In the genomic region with DNA sequence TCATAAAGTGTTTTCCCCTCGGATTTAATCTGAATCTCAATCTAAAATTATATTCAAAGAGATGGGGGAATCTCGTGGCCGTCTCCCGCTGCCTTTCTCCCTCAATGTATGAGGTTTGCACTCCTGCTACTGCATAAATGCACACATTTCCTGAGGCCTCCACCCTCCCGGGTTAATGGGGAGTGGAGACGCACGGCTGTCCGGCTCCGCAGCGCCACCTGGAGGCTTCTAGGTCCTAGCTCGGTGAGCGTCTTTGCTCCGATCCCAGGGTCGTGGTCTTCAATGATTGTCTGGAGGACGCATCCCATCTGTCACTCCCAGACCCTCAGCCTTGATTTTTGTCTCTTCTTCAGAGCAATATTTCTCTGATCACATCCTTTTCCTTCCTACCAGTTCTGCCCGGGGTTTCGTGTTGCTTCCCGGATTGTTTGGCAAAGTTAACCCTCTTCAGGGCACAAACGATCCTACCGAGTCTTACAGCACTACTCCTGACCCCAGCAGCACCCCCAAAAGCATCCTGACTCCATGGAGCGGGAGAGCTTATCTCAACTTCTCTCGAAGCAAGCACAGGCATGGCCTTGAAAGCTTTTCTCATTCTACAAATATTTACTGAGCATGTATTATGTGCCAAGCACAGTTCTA, we compare ENCODE assay signal across 8 cellular contexts. TPM values are rescaled to one million over a fixed set of nuclear protein-coding genes. Genes with fewer than 3 reads are reported as not detected.
DNase-seq lines count a peak whose midpoint lies in the region; ATAC-seq and TF ChIP-seq lines count a peak whose summit lies in the region.

LMO1 (minus strand) TSS at position 110 of the 642 bp plus-strand sequence. CDS start 516 bp downstream, outside the sequence.

- H4K20me1 ChIP-seq in DND-41 (ENCODE audit: insufficient read depth, low read length), result no peaks in the 10 kb centered on the region; the same call in 1 of the 2 replicates

- no peaks in the 10 kb centered on the region for H3K36me3 ChIP-seq in DND-41 (ENCODE audit: insufficient read depth, low read length)
- H3K36me3 ChIP-seq in HEK293 (ENCODE audit: control insufficient read depth in 2 of 2, insufficient read depth in 1 of 2, low read length in 2 of 2), result no peaks in the 10 kb centered on the region
- no peaks in the 10 kb centered on the region for H3K36me3 ChIP-seq in vagina

- no peak within 1 kb of the TSS for H3K9ac ChIP-seq in DND-41 (ENCODE audit: low read depth, low read length)

- CTCF ChIA-PET in HEK293 (lab: Yijun Ruan, JAX), result interaction anchor here (0.5 to 4.5 kb wide), 45 partner anchors 8 to 1181 kb away, joined by 3 to 75 read pairs (median 4); no protein-coding TSS in a partner anchor

- no peaks in the 10 kb centered on the region for H3K79me2 ChIP-seq in DND-41 (ENCODE audit: insufficient read depth, low read length)

- TF ChIP-seq CTCF in DND-41 (IDR thresholded peaks at IDR 0.05; ENCODE audit: borderline replicate concordance, extremely low read depth, low read length, poor library complexity, severe bottlenecking) (peak; percentile 88), HEK293 (tag by site-specific recombination; IDR thresholded peaks at IDR 0.05) (peak; percentile 67), vagina (IDR thresholded peaks at IDR 0.05) (peak; percentile 49 to 92 (median 75))

- no peak for TF ChIP-seq POLR2A in vagina (IDR thresholded peaks at IDR 0.05)

- no peak within 1 kb of the TSS for H2AFZ ChIP-seq in DND-41 (ENCODE audit: low read depth, low read length)

- peak; percentile 93 for ATAC-seq in DND-41 (ENCODE audit: insufficient read depth, low read depth)

- H3K27me3 ChIP-seq in DND-41 (ENCODE audit: insufficient read depth, low read length, poor library complexity), result peaks cover 10% of the 10 kb centered on the region
- H3K27me3 ChIP-seq in vagina, result no peaks in the 10 kb centered on the region

- POLR2A ChIA-PET in HEK293 (lab: Yijun Ruan, JAX), result interaction anchor here (1.2 to 1.7 kb wide), 3 partner anchors 24 to 35 kb away, joined by 3 to 10 read pairs (median 3); no protein-coding TSS in a partner anchor

- intact Hi-C loops in vagina (cut with DNase I), result no loop called here

- DNase-seq in DND-41 (peak; percentile 71), NCI-H128 (lab: John Stamatoyannopoulos, UW; ENCODE audit: unreplicated experiment) (peak; percentile 62), T-helper 1 cell (peak; percentile 22 to 63 (median 44)), amygdala (lab: John Stamatoyannopoulos, UW) (peak in 44 of 56 donors; percentile 19 to 86 (median 56)), hepatic stellate cell (ENCODE audit: low spot score) (peak; percentile 93), renal cortical epithelial cell (ENCODE audit: low read depth) (peak; percentile 45), vagina (ENCODE audit: extremely low spot score in 2 of 2) (no peak)

- H3K4me2 ChIP-seq in DND-41 (ENCODE audit: insufficient read depth, low read length), result no peak within 1 kb of the TSS

- H3K9me3 ChIP-seq in DND-41 (ENCODE audit: insufficient read depth, low read length, severe bottlenecking) (no peaks in the 10 kb centered on the region), HEK293 (ENCODE audit: control insufficient read depth, insufficient read depth, low read depth, low read length) (no peaks in the 10 kb centered on the region), vagina (no peaks in the 10 kb centered on the region)

- no peak within 1 kb of the TSS for H3K4me3 ChIP-seq in DND-41 (ENCODE audit: low read depth in 1 of 2, low read length in 2 of 2)
- peak within 1 kb of the TSS; percentile 44 for H3K4me3 ChIP-seq in HEK293 (ENCODE audit: low read depth, low read length)
- peak within 1 kb of the TSS; percentile 38 to 64 for H3K4me3 ChIP-seq in vagina

- no peak within 1 kb of the TSS for H3K27ac ChIP-seq in DND-41 (ENCODE audit: low read length)
- H3K27ac ChIP-seq in HEK293 (ENCODE audit: extremely low read depth, low read depth, low read length), result no peak within 1 kb of the TSS; the same call in 1 of the 2 replicates
- no peak within 1 kb of the TSS for H3K27ac ChIP-seq in vagina

- H3K4me1 ChIP-seq in DND-41 (ENCODE audit: insufficient read depth, low read length) (no peaks in the 10 kb centered on the region), HEK293 (ENCODE audit: control insufficient read depth, insufficient read depth, low read length) (no peaks in the 10 kb centered on the region), vagina (peaks cover 20% of the 10 kb centered on the region)

TF ChIP-seq in HEK293, 187 proteins besides CTCF, POLR2A, EP300 and RAD21 (continues in another document):
- TF ChIP-seq ZNF529 (tag by site-specific recombination; IDR thresholded peaks at IDR 0.05; ENCODE audit: insufficient replicate concordance) (no peak), ZNF658 (tag by site-specific recombination; IDR thresholded peaks at IDR 0.05) (no peak), ZBTB17 (tag by site-specific recombination; IDR thresholded peaks at IDR 0.05) (peak; percentile 81), ZNF335 (tag by site-specific recombination; conservative IDR thresholded peaks at IDR 0.05) (0 out of 2 replicates have a peak, but pooled peaks have one; percentile 1), OVOL3 (tag by site-specific recombination; IDR thresholded peaks at IDR 0.05) (no peak), ZNF645 (tag by site-specific recombination; IDR thresholded peaks at IDR 0.05) (no peak), ZNF202 (tag by site-specific recombination; IDR thresholded peaks at IDR 0.05; ENCODE audit: borderline replicate concordance) (no peak), ZSCAN30 (tag by site-specific recombination; IDR thresholded peaks at IDR 0.05) (no peak), ZNF404 (tag by site-specific recombination; IDR thresholded peaks at IDR 0.05) (no peak), KLF17 (tag by site-specific recombination; IDR thresholded peaks at IDR 0.05) (no peak), ZBTB20 (tag by site-specific recombination; IDR thresholded peaks at IDR 0.05) (peak; percentile 42; the same call in 1 of the 2 replicates), ZBTB44 (tag by site-specific recombination; IDR thresholded peaks at IDR 0.05) (peak; percentile 76), YY1 (tag by site-specific recombination; IDR thresholded peaks at IDR 0.05) (no peak), ELK4 (IDR thresholded peaks at IDR 0.05; ENCODE audit: borderline replicate concordance, low read depth, low read length) (no peak), ZNF654 (tag by site-specific recombination; IDR thresholded peaks at IDR 0.05; ENCODE audit: low read depth) (peak; percentile 48), ZNF664 (tag by site-specific recombination; IDR thresholded peaks at IDR 0.05) (peak; percentile 82), KLF10 (tag by site-specific recombination; IDR thresholded peaks at IDR 0.05) (no peak), ZNF548 (tag by site-specific recombination; IDR thresholded peaks at IDR 0.05) (no peak), ZNF560 (tag by site-specific recombination; IDR thresholded peaks at IDR 0.05; ENCODE audit: borderline replicate concordance) (no peak), ZNF660 (tag by site-specific recombination; IDR thresholded peaks at IDR 0.05) (0 out of 2 replicates have a peak, but pooled peaks have one; percentile 15), ZFP69B (tag by site-specific recombination; IDR thresholded peaks at IDR 0.05) (no peak), ZNF223 (tag by site-specific recombination; IDR thresholded peaks at IDR 0.05) (no peak)

RNA-seq across cellular contexts. Expression of gene LMO1, which starts in this region (rescaled TPM):
- total RNA-seq in renal cortical epithelial cell (0.40 TPM in 1 of 2 replicates, not detected in the other), vagina (not detected)

Comparison
In these comparisons a context has a peak if more than half of its experiments do, and no peak if none do; other contexts are left out.
1. Peak in DNase-seq in renal cortical epithelial cell; RNA of the gene not detected or under 1 TPM.
2. DNase-seq: peak in DND-41 (single experiment), NCI-H128 (single experiment), T-helper 1 cell (5 of 5), amygdala (44 of 56) and hepatic stellate cell (single experiment); none in vagina (0 of 2).
3. H3K4me3 ChIP-seq: peak in HEK293 (single experiment) and vagina (2 of 2); none in DND-41 (0 of 2).
4. Peak in every context shown above with its lines, with median percentiles within 50 percentile points of each other: CTCF ChIP-seq.